ENCODE assay signal across 17 cellular contexts in the genomic region with DNA sequence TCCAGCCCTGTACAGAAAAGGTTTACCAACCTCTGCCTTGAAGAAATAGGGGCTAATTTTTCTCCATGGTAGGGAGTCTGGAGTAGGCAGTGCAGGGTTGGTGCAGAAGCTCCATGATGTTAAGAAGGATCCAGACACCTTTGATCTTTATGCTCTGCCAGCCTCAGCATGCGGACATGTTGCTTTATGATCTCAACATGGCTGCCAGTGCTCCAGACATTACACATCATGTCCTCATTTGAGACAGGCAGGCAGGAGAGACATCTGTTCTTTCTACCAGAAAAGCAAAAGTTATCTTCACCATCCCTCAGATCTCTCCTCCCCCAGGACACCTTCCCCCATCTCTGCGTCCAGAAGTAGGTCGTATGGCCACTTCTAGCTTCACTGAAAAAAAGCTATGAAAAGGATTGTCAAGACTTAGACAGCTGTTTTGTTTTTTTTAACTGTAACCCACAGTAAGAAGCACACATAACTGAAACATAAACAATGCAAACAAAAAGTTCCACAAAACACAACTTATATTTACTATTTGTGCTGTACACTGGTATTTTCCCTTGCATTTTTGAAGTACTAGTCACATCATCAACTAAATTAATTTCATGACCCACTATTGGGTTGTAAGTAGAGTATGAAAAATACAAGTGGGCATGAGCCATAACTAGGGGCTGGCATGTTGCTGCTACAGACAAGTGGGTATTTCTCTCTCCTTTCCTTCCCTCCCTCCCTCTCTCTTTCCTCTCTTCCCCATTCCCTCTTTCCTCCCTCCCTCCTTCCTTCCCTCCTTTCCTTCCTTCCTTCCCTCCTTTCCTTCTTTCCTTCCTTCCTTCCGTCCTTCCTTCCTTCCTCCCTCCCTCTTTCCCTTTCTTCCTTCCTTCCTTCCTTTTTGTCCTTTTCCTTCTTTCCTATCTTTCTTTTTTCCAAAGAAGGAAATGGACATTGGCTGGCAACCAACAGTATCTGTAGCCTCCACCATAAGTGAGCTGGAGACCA. TPM values are rescaled to one million over a fixed set of nuclear protein-coding genes. Genes with fewer than 3 reads are reported as not detected.
A peak's percentile ranks its signal among the peaks of the same experiment; 100 is the strongest.
DNase-seq lines count a peak whose midpoint lies in the region; ATAC-seq and TF ChIP-seq lines count a peak whose summit lies in the region.
"Had no signal": no experiment of that assay in that cellular context is flagged by ENCODE, and none has a peak within 500 bp of the region (broad histone marks: within the 10 kb centered on the region; RNA-seq: fewer than 3 reads in every experiment).

No MANE protein-coding gene starts in this region.

- H3K9me3 ChIP-seq in BLaER1, result peaks cover 10% of the 10 kb centered on the region
- H3K9me3 ChIP-seq in HEK293 (ENCODE audit: control insufficient read depth, insufficient read depth, low read depth, low read length), result no peaks in the 10 kb centered on the region
- no peaks in the 10 kb centered on the region for H3K9me3 ChIP-seq in esophagus muscularis mucosa
- no peaks in the 10 kb centered on the region for H3K9me3 ChIP-seq in sigmoid colon

- H3K36me3 ChIP-seq in BLaER1 (peaks cover 14% of the 10 kb centered on the region), HEK293 (ENCODE audit: control insufficient read depth in 2 of 2, insufficient read depth in 1 of 2, low read length in 2 of 2) (no peaks in the 10 kb centered on the region), esophagus muscularis mucosa (peaks cover 0 to 22% (median 4%) of the 10 kb centered on the region in 4 donors), sigmoid colon (peaks cover 0 to 6% (median 0%) of the 10 kb centered on the region in 4 donors)

- no peak for TF ChIP-seq CTCF in HEK293 (tag by site-specific recombination; IDR thresholded peaks at IDR 0.05)
- TF ChIP-seq CTCF in esophagus muscularis mucosa (IDR thresholded peaks at IDR 0.05), result no peak
- TF ChIP-seq CTCF in sigmoid colon (IDR thresholded peaks at IDR 0.05), result no peak

- no peak overlapping the region for H3K9ac ChIP-seq in BLaER1

- TF ChIP-seq EP300 in esophagus muscularis mucosa (IDR thresholded peaks at IDR 0.05), result no peak
- TF ChIP-seq EP300 in sigmoid colon (IDR thresholded peaks at IDR 0.05), result no peak

- H3K4me1 ChIP-seq in BLaER1, result peaks cover 60% of the 10 kb centered on the region
- peaks cover 2% of the 10 kb centered on the region; the same call in 1 of the 2 replicates for H3K4me1 ChIP-seq in HEK293 (ENCODE audit: control insufficient read depth, insufficient read depth, low read length)
- peaks cover 39 to 57% (median 48%) of the 10 kb centered on the region in 4 donors for H3K4me1 ChIP-seq in esophagus muscularis mucosa
- peaks cover 0 to 38% (median 26%) of the 10 kb centered on the region in 4 donors for H3K4me1 ChIP-seq in sigmoid colon

- H3K27ac ChIP-seq in BLaER1, result no peak overlapping the region
- H3K27ac ChIP-seq in HEK293 (ENCODE audit: extremely low read depth, low read depth, low read length), result no peak overlapping the region
- H3K27ac ChIP-seq in esophagus muscularis mucosa (replicated peaks in 1 of 4), result peak overlapping the region in 3 of 4 donors; percentile 87 to 93 (median 92)
- H3K27ac ChIP-seq in sigmoid colon, result peak overlapping the region in 2 of 4 donors; percentile 43 to 47
- H3K27ac ChIP-seq: HL-60 had no signal

- H3K4me3 ChIP-seq in BLaER1, result no peak overlapping the region
- no peak overlapping the region for H3K4me3 ChIP-seq in HEK293 (ENCODE audit: low read depth, low read length)
- no peak overlapping the region for H3K4me3 ChIP-seq in esophagus muscularis mucosa
- no peak overlapping the region for H3K4me3 ChIP-seq in sigmoid colon

- H3K27me3 ChIP-seq in BLaER1, result no peaks in the 10 kb centered on the region
- H3K27me3 ChIP-seq in esophagus muscularis mucosa, result no peaks in the 10 kb centered on the region
- H3K27me3 ChIP-seq in sigmoid colon, result no peaks in the 10 kb centered on the region

- no peak for TF ChIP-seq POLR2A in esophagus muscularis mucosa (IDR thresholded peaks at IDR 0.05; ENCODE audit: low read depth)
- TF ChIP-seq POLR2A in sigmoid colon (IDR thresholded peaks at IDR 0.05), result no peak

- DNase-seq in esophagus muscularis mucosa (ENCODE audit: extremely low spot score) (no peak), sigmoid colon (peak; percentile 35), HuH-7.5 (ENCODE audit: low spot score) (no peak), NCI-H748 treated with DMSO at 0.1 percent for 48 hours (lab: John Stamatoyannopoulos, UW) (no peak), ACHN (no peak)
- DNase-seq: activated CD4-positive, alpha-beta T cell treated with anti-CD3 and anti-CD28 coated beads, Interleukin-2, amount 50 U/mL, for 1 hour; activated T-cell treated with anti-CD3 and anti-CD28 coated beads, Interleukin-2, amount 50 U/mL, for 48 hours; AML-193; cerebellar nuclear complex; DMS153; foreskin melanocyte; NCI-H1417 treated with DMSO at 0.1 percent for 48 hours; nucleus accumbens had no signal

- CTCF ChIA-PET in HEK293 (lab: Yijun Ruan, JAX), result interaction anchor here (1.0 to 1.3 kb wide), 3 partner anchors 10 to 1272 kb away, joined by 3 to 8 read pairs (median 3); no protein-coding TSS in a partner anchor

- ATAC-seq in GM18519 (IDR thresholded peaks at IDR 0.05; ENCODE audit: low FRiP score, unreplicated experiment), result no peak

- H4K20me1 ChIP-seq in BLaER1, result no peaks in the 10 kb centered on the region

- WGBS in esophagus muscularis mucosa, result 95% methylated on average over 4 of the region's 4 CpGs
- WGBS in sigmoid colon, 2 donors, result 93 to 95% methylated on average over 4 of the region's 4 CpGs

- in situ Hi-C loops in ACHN (cut with HindIII; ENCODE audit: low pct_ligation_motif_present, low pct_unique_long_range_greater_than_20kb, low sequenced_read_pairs), result no loop called here

- POLR2A ChIA-PET in HEK293 (lab: Yijun Ruan, JAX), result no interaction called here

- peak overlapping the region; percentile 93 for H3K4me2 ChIP-seq in BLaER1

- intact Hi-C loops in esophagus muscularis mucosa (cut with DNase I), result no loop called here
- intact Hi-C loops in sigmoid colon (cut with DNase I), result no loop called here

TF ChIP-seq in HEK293, 187 proteins besides CTCF, POLR2A, EP300 and RAD21 (continues in another document):
- TF ChIP-seq SETDB1 (IDR thresholded peaks at IDR 0.05; ENCODE audit: insufficient read length, low read length) (peak; percentile 50), ZNF530 (tag by site-specific recombination; IDR thresholded peaks at IDR 0.05; ENCODE audit: low read depth) (no peak), ZNF626 (tag by site-specific recombination; IDR thresholded peaks at IDR 0.05) (no peak), ZNF670 (tag by site-specific recombination; IDR thresholded peaks at IDR 0.05; ENCODE audit: low read depth) (no peak), ZNF292 (tag by site-specific recombination; IDR thresholded peaks at IDR 0.05; ENCODE audit: borderline replicate concordance, low read depth) (no peak), GFI1B (tag by site-specific recombination; IDR thresholded peaks at IDR 0.05) (no peak), ZNF266 (tag by site-specific recombination; IDR thresholded peaks at IDR 0.05; ENCODE audit: low read depth) (no peak), ZNF174 (tag by site-specific recombination; IDR thresholded peaks at IDR 0.05) (no peak), ZNF366 (tag by site-specific recombination; conservative IDR thresholded peaks at IDR 0.05) (peak; percentile 99)
- TF ChIP-seq, protein P1, sequence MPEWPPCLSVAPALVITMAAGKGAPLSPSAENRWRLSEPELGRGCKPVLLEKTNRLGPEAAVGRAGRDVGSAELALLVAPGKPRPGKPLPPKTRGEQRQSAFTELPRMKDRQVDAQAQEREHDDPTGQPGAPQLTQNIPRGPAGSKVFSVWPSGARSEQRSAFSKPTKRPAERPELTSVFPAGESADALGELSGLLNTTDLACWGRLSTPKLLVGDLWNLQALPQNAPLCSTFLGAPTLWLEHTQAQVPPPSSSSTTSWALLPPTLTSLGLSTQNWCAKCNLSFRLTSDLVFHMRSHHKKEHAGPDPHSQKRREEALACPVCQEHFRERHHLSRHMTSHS (tag by site-specific recombination; IDR thresholded peaks at IDR 0.05), result no peak
- TF ChIP-seq, protein P2, sequence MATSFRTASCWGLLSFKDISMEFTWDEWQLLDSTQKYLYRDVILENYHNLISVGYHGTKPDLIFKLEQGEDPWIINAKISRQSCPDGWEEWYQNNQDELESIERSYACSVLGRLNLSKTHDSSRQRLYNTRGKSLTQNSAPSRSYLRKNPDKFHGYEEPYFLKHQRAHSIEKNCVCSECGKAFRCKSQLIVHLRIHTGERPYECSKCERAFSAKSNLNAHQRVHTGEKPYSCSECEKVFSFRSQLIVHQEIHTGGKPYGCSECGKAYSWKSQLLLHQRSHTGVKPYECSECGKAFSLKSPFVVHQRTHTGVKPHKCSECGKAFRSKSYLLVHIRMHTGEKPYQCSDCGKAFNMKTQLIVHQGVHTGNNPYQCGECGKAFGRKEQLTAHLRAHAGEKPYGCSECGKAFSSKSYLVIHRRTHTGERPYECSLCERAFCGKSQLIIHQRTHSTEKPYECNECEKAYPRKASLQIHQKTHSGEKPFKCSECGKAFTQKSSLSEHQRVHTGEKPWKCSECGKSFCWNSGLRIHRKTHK (tag by site-specific recombination; IDR thresholded peaks at IDR 0.05), result no peak
- TF ChIP-seq, protein P3, sequence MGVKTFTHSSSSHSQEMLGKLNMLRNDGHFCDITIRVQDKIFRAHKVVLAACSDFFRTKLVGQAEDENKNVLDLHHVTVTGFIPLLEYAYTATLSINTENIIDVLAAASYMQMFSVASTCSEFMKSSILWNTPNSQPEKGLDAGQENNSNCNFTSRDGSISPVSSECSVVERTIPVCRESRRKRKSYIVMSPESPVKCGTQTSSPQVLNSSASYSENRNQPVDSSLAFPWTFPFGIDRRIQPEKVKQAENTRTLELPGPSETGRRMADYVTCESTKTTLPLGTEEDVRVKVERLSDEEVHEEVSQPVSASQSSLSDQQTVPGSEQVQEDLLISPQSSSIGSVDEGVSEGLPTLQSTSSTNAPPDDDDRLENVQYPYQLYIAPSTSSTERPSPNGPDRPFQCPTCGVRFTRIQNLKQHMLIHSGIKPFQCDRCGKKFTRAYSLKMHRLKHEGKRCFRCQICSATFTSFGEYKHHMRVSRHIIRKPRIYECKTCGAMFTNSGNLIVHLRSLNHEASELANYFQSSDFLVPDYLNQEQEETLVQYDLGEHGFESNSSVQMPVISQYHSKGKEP (tag by site-specific recombination; IDR thresholded peaks at IDR 0.05), result no peak

RNA-seq across cellular contexts. Expression of a gene that starts 2.6 kb away (rescaled TPM):
- total RNA-seq in esophagus muscularis mucosa, result 10 to 100 TPM; 27.6 to 41.5 (median 32.7) TPM
- 10 to 100 TPM; 23.2 to 61.7 (median 45.2) TPM for total RNA-seq in sigmoid colon
- 10 to 100 TPM in 2 of 3 donors, 1 to 10 TPM in 1; 7.8 to 23.2 (median 13.6) TPM for polyA plus RNA-seq in sigmoid colon

RNA-seq across cellular contexts. Expression of a gene that starts 21.6 kb away (rescaled TPM):
- total RNA-seq in esophagus muscularis mucosa (100 to 1,000 TPM in 2 of 4 donors, 10 to 100 TPM in 2; 32.0 to 413 (median 126) TPM), sigmoid colon (100 to 1,000 TPM in 1 of 4 donors, 10 to 100 TPM in 3; 47.8 to 294 (median 54.7) TPM)
- polyA plus RNA-seq in sigmoid colon, result 10 to 100 TPM; 16.0 to 58.3 (median 53.6) TPM

RNA-seq across cellular contexts. Expression of a gene that starts 43.7 kb away (rescaled TPM):
- total RNA-seq in esophagus muscularis mucosa (10 to 100 TPM; 17.5 to 24.4 (median 19.5) TPM), sigmoid colon (10 to 100 TPM; 18.3 to 29.9 (median 24.0) TPM)
- polyA plus RNA-seq in sigmoid colon, result 10 to 100 TPM; 12.9 to 16.8 (median 13.5) TPM

RNA-seq across cellular contexts. Expression of a gene that starts 45.9 kb away (rescaled TPM):
- not detected for total RNA-seq in esophagus muscularis mucosa
- under 1 TPM in 1 of 4 donors, not detected in 3; 0.33 TPM for total RNA-seq in sigmoid colon
- 10 to 100 TPM in 1 of 3 donors, 1 to 10 TPM in 2; 3.9 to 11.8 (median 4.2) TPM for polyA plus RNA-seq in sigmoid colon

Comparison
In these comparisons a context has a peak if more than half of its experiments do, and no peak if none do; other contexts are left out.
1. H3K27ac ChIP-seq: peak in esophagus muscularis mucosa (3 of 4); none in BLaER1 (single experiment) and HEK293 (single experiment).